In the genomic region with DNA sequence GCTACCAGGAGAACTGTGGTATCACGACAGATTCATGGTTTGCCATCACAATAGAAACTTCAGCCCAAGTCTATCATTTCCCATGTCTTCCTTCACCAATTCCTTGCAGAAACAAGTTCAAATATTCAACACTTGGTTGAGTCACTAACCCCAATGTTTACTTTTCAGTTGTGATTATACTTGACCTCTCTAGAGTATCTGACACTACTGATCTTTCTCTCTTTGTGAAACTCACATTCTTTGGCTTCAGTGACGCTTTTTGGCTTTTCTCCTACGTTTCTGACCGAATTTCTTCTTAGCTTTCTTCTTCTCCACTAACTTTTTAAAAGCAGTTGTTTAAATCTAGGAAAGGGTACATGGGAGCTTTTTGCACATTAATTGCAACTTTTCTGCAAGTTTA, we compare ENCODE assay signal across 1 cellular context.
TF ChIP-seq lines count a peak whose summit lies in the region.

No MANE protein-coding gene starts in this region.

TF ChIP-seq in GM23338, 12 proteins besides CTCF, POLR2A, EP300 and RAD21 (continued from another document):
- TF ChIP-seq, protein P1, sequence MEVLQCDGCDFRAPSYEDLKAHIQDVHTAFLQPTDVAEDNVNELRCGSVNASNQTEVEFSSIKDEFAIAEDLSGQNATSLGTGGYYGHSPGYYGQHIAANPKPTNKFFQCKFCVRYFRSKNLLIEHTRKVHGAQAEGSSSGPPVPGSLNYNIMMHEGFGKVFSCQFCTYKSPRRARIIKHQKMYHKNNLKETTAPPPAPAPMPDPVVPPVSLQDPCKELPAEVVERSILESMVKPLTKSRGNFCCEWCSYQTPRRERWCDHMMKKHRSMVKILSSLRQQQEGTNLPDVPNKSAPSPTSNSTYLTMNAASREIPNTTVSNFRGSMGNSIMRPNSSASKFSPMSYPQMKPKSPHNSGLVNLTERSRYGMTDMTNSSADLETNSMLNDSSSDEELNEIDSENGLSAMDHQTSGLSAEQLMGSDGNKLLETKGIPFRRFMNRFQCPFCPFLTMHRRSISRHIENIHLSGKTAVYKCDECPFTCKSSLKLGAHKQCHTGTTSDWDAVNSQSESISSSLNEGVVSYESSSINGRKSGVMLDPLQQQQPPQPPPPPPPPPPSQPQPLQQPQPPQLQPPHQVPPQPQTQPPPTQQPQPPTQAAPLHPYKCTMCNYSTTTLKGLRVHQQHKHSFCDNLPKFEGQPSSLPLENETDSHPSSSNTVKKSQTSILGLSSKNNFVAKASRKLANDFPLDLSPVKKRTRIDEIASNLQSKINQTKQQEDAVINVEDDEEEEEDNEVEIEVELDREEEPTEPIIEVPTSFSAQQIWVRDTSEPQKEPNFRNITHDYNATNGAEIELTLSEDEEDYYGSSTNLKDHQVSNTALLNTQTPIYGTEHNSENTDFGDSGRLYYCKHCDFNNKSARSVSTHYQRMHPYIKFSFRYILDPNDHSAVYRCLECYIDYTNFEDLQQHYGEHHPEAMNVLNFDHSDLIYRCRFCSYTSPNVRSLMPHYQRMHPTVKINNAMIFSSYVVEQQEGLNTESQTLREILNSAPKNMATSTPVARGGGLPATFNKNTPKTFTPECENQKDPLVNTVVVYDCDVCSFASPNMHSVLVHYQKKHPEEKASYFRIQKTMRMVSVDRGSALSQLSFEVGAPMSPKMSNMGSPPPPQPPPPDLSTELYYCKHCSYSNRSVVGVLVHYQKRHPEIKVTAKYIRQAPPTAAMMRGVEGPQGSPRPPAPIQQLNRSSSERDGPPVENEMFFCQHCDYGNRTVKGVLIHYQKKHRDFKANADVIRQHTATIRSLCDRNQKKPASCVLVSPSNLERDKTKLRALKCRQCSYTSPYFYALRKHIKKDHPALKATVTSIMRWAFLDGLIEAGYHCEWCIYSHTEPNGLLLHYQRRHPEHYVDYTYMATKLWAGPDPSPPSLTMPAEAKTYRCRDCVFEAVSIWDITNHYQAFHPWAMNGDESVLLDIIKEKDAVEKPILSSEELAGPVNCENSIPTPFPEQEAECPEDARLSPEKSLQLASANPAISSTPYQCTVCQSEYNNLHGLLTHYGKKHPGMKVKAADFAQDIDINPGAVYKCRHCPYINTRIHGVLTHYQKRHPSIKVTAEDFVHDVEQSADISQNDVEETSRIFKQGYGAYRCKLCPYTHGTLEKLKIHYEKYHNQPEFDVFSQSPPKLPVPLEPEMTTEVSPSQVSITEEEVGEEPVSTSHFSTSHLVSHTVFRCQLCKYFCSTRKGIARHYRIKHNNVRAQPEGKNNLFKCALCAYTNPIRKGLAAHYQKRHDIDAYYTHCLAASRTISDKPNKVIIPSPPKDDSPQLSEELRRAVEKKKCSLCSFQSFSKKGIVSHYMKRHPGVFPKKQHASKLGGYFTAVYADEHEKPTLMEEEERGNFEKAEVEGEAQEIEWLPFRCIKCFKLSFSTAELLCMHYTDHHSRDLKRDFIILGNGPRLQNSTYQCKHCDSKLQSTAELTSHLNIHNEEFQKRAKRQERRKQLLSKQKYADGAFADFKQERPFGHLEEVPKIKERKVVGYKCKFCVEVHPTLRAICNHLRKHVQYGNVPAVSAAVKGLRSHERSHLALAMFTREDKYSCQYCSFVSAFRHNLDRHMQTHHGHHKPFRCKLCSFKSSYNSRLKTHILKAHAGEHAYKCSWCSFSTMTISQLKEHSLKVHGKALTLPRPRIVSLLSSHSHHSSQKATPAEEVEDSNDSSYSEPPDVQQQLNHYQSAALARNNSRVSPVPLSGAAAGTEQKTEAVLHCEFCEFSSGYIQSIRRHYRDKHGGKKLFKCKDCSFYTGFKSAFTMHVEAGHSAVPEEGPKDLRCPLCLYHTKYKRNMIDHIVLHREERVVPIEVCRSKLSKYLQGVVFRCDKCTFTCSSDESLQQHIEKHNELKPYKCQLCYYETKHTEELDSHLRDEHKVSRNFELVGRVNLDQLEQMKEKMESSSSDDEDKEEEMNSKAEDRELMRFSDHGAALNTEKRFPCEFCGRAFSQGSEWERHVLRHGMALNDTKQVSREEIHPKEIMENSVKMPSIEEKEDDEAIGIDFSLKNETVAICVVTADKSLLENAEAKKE (CRISPR knock-in tag; IDR thresholded peaks at IDR 0.05), result no peak
- TF ChIP-seq, protein P2, sequence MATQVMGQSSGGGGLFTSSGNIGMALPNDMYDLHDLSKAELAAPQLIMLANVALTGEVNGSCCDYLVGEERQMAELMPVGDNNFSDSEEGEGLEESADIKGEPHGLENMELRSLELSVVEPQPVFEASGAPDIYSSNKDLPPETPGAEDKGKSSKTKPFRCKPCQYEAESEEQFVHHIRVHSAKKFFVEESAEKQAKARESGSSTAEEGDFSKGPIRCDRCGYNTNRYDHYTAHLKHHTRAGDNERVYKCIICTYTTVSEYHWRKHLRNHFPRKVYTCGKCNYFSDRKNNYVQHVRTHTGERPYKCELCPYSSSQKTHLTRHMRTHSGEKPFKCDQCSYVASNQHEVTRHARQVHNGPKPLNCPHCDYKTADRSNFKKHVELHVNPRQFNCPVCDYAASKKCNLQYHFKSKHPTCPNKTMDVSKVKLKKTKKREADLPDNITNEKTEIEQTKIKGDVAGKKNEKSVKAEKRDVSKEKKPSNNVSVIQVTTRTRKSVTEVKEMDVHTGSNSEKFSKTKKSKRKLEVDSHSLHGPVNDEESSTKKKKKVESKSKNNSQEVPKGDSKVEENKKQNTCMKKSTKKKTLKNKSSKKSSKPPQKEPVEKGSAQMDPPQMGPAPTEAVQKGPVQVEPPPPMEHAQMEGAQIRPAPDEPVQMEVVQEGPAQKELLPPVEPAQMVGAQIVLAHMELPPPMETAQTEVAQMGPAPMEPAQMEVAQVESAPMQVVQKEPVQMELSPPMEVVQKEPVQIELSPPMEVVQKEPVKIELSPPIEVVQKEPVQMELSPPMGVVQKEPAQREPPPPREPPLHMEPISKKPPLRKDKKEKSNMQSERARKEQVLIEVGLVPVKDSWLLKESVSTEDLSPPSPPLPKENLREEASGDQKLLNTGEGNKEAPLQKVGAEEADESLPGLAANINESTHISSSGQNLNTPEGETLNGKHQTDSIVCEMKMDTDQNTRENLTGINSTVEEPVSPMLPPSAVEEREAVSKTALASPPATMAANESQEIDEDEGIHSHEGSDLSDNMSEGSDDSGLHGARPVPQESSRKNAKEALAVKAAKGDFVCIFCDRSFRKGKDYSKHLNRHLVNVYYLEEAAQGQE (IDR thresholded peaks at IDR 0.05; ENCODE audit: unreplicated experiment), result no peak
- TF ChIP-seq JUNB (IDR thresholded peaks at IDR 0.05; ENCODE audit: unreplicated experiment), result no peak
- no peak for TF ChIP-seq EZH2 (IDR thresholded peaks at IDR 0.05; ENCODE audit: low read depth, unreplicated experiment)
- no peak for TF ChIP-seq STAT1 (IDR thresholded peaks at IDR 0.05; ENCODE audit: unreplicated experiment)
- TF ChIP-seq EZH2phosphoT487 (IDR thresholded peaks at IDR 0.05; ENCODE audit: unreplicated experiment), result no peak
- no peak for TF ChIP-seq ZNF114 (CRISPR knock-in tag; IDR thresholded peaks at IDR 0.05)
- TF ChIP-seq POLR2AphosphoS5 (IDR thresholded peaks at IDR 0.05; ENCODE audit: low read depth), result no peak
- TF ChIP-seq ZNF331 (CRISPR knock-in tag; IDR thresholded peaks at IDR 0.05; ENCODE audit: low read depth), result no peak
- TF ChIP-seq NANOG (IDR thresholded peaks at IDR 0.05; ENCODE audit: borderline replicate concordance), result no peak
TF ChIP-seq in GM23338: peak in this region for 0.
